ENCODE assay signal across 10 cellular contexts in genomic region chr12:93184664-93185368, GRCh38.
DNase-seq lines count a peak whose midpoint lies in the region; ATAC-seq and TF ChIP-seq lines count a peak whose summit lies in the region.
"Had no signal": no experiment of that assay in that cellular context is flagged by ENCODE, and none has a peak within 500 bp of the region (broad histone marks: within the 10 kb centered on the region; RNA-seq: fewer than 3 reads in every experiment).

No MANE protein-coding gene starts in this region.

- no peak overlapping the region for H3K4me3 ChIP-seq in tibial artery
- H3K4me3 ChIP-seq: A549 had no signal

- intact Hi-C loops in activated CD4-positive, alpha-beta T cell treated with anti-CD3 and anti-CD28 coated beads for 36 hours (cut with DNase I, micrococcal nuclease), result no loop called here
- intact Hi-C loops in tibial artery (cut with DNase I; ENCODE audit: low total_unique reads), result no loop called here

- no peaks in the 10 kb centered on the region for H3K36me3 Mint-ChIP-seq in activated CD4-positive, alpha-beta T cell treated with anti-CD3 and anti-CD28 coated beads for 36 hours (ENCODE audit: low read depth)
- peaks cover 3% of the 10 kb centered on the region for H3K36me3 Mint-ChIP-seq in activated naive CD8-positive, alpha-beta T cell treated with anti-CD3 and anti-CD28 coated beads, Interleukin-2, amount 50 U/mL, for 24 hours (ENCODE audit: low read depth)
- H3K36me3 Mint-ChIP-seq in memory B cell, result no peaks in the 10 kb centered on the region

- POLR2A ChIA-PET in activated CD4-positive, alpha-beta T cell treated with anti-CD3 and anti-CD28 coated beads for 36 hours (lab: Charles Lee), result no interaction called here

- H3K27me3 ChIP-seq in tibial artery, result no peaks in the 10 kb centered on the region

- no peaks in the 10 kb centered on the region for H3K9me3 ChIP-seq in tibial artery
- H3K9me3 ChIP-seq: A549 had no signal

- H3K4me3 Mint-ChIP-seq in activated CD4-positive, alpha-beta T cell treated with anti-CD3 and anti-CD28 coated beads for 36 hours, result no peak overlapping the region
- H3K4me3 Mint-ChIP-seq in activated naive CD8-positive, alpha-beta T cell treated with anti-CD3 and anti-CD28 coated beads, Interleukin-2, amount 50 U/mL, for 24 hours, result no peak overlapping the region
- H3K4me3 Mint-ChIP-seq in memory B cell, result peak overlapping the region; percentile 76

- TF ChIP-seq CTCF in tibial artery (IDR thresholded peaks at IDR 0.05), result no peak

- ATAC-seq in activated CD4-positive, alpha-beta T cell treated with anti-CD3 and anti-CD28 coated beads for 36 hours, result no peak
- no peak for ATAC-seq in activated naive CD8-positive, alpha-beta T cell treated with anti-CD3 and anti-CD28 coated beads, Interleukin-2, amount 50 U/mL, for 24 hours
- peak; percentile 15 for ATAC-seq in memory B cell (ENCODE audit: low read depth)
- no peak for ATAC-seq in HG02571 (IDR thresholded peaks at IDR 0.05; ENCODE audit: unreplicated experiment)
- ATAC-seq in GM19452 (IDR thresholded peaks at IDR 0.05; ENCODE audit: unreplicated experiment), result no peak
- ATAC-seq: A549 had no signal

- H3K27ac Mint-ChIP-seq in activated CD4-positive, alpha-beta T cell treated with anti-CD3 and anti-CD28 coated beads for 36 hours, result peak overlapping the region; percentile 88
- peak overlapping the region; percentile 13 for H3K27ac Mint-ChIP-seq in activated naive CD8-positive, alpha-beta T cell treated with anti-CD3 and anti-CD28 coated beads, Interleukin-2, amount 50 U/mL, for 24 hours
- H3K27ac Mint-ChIP-seq in memory B cell, result peak overlapping the region; percentile 94

- peaks cover 23% of the 10 kb centered on the region for H3K4me1 Mint-ChIP-seq in activated CD4-positive, alpha-beta T cell treated with anti-CD3 and anti-CD28 coated beads for 36 hours
- H3K4me1 Mint-ChIP-seq in activated naive CD8-positive, alpha-beta T cell treated with anti-CD3 and anti-CD28 coated beads, Interleukin-2, amount 50 U/mL, for 24 hours, result peaks cover 38% of the 10 kb centered on the region
- H3K4me1 Mint-ChIP-seq in memory B cell, result peaks cover 41% of the 10 kb centered on the region

- DNase-seq in activated CD4-positive, alpha-beta T cell treated with anti-CD3 and anti-CD28 coated beads for 36 hours, result no peak
- no peak for DNase-seq in activated CD4-positive, alpha-beta T cell treated with anti-CD3 and anti-CD28 coated beads, Interleukin-2, amount 50 U/mL, for 48 hours
- DNase-seq in activated naive CD8-positive, alpha-beta T cell treated with anti-CD3 and anti-CD28 coated beads, Interleukin-2, amount 50 U/mL, for 24 hours, result no peak
- DNase-seq in memory B cell (ENCODE audit: low spot score in 2 of 2) (no peak), tibial artery (no peak)
- DNase-seq in effector CD8-positive, alpha-beta T cell (lab: John Stamatoyannopoulos, UW), result no peak
- DNase-seq: posterior cingulate gyrus had no signal

- CTCF ChIA-PET in activated CD4-positive, alpha-beta T cell treated with anti-CD3 and anti-CD28 coated beads for 36 hours (lab: Charles Lee), result interaction anchor here (1.3 kb wide), 1 partner anchor 16 kb away, joined by 4 read pairs; no protein-coding TSS in a partner anchor

- H3K27me3 Mint-ChIP-seq in activated CD4-positive, alpha-beta T cell treated with anti-CD3 and anti-CD28 coated beads for 36 hours, result no peaks in the 10 kb centered on the region
- no peaks in the 10 kb centered on the region for H3K27me3 Mint-ChIP-seq in activated naive CD8-positive, alpha-beta T cell treated with anti-CD3 and anti-CD28 coated beads, Interleukin-2, amount 50 U/mL, for 24 hours
- no peaks in the 10 kb centered on the region for H3K27me3 Mint-ChIP-seq in memory B cell

- H3K27ac ChIP-seq in tibial artery, result peak overlapping the region; percentile 76 to 80
- H3K27ac ChIP-seq: A549 had no signal

- no peaks in the 10 kb centered on the region for H3K36me3 ChIP-seq in tibial artery

- peaks cover 4 to 32% (median 17%) of the 10 kb centered on the region in 4 donors for H3K4me1 ChIP-seq in tibial artery
- H3K4me1 ChIP-seq: A549 had no signal

- H3K9me3 Mint-ChIP-seq in activated CD4-positive, alpha-beta T cell treated with anti-CD3 and anti-CD28 coated beads for 36 hours (ENCODE audit: low read depth), result no peaks in the 10 kb centered on the region
- no peaks in the 10 kb centered on the region for H3K9me3 Mint-ChIP-seq in activated naive CD8-positive, alpha-beta T cell treated with anti-CD3 and anti-CD28 coated beads, Interleukin-2, amount 50 U/mL, for 24 hours
- no peaks in the 10 kb centered on the region for H3K9me3 Mint-ChIP-seq in memory B cell

Comparison
In these comparisons a context has a peak if more than half of its experiments do, and no peak if none do; other contexts are left out.
1. H3K27ac Mint-ChIP-seq: peak in every context shown above with its lines; median percentile 94 in memory B cell; 88 in activated CD4-positive, alpha-beta T cell treated with anti-CD3 and anti-CD28 coated beads for 36 hours; 13 in activated naive CD8-positive, alpha-beta T cell treated with anti-CD3 and anti-CD28 coated beads, Interleukin-2, amount 50 U/mL, for 24 hours.